Comparison of ENCODE assay signal across 8 cellular contexts in the genomic region with DNA sequence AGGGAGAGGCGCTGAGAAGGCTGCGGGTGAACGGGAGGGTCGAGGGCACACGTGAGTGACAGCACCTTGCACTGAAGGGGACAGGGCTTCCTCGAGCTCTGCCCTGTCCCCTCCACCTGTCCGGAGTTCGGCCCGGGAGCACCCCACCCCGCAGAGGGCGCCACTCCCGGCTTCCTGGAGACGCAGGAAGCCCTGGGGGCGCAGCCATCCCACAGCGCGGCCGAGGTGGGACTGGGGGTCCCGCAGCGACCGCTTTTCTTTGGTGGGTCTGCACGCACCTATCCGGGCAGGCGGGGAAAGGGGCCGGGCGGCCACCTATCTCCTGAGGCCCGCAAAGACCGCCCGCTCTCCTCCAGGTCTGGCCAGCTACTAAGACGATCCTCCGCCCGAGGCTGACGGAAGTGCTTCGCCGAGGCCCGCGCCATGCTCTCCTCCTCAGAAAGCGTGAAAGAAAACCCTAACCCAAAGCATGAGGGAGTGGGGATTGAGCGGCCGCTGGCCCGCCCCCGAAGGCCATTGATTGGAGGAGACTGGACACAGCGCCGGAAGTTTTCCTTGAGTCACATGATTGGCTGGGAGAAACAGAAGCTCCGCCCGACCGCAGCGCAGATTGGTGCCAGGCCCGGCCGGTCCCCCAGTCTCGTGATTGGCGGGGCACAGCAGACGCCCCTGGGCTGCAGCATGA. TPM values are rescaled to one million over a fixed set of nuclear protein-coding genes. Genes with fewer than 3 reads are reported as not detected.
DNase-seq lines count a peak whose midpoint lies in the region; ATAC-seq and TF ChIP-seq lines count a peak whose summit lies in the region.

No MANE protein-coding gene starts in this region.

- no peaks in the 10 kb centered on the region for H3K27me3 ChIP-seq in endodermal cell (ENCODE audit: control insufficient read depth, insufficient read depth, low read length, poor library complexity, severe bottlenecking)

- H3K4me3 ChIP-seq in endodermal cell (ENCODE audit: low read length) = peak overlapping the region; percentile 86

- CTCF ChIA-PET in activated CD8-positive, alpha-beta memory T cell treated with anti-CD3 and anti-CD28 coated beads, Interleukin-2, amount 10 ng/mL, durations not matched to agents 7 days and 5 days (lab: Charles Lee) = interaction anchor here (0.6 to 3.3 kb wide), 19 partner anchors 8 to 272 kb away, joined by 3 to 19 read pairs (median 4); partner anchors contain the start of genes COG4, DDX19A, DDX19B and SF3B3

- DNase-seq in COLO668 (lab: John Stamatoyannopoulos, UW; ENCODE audit: unreplicated experiment) (peak; percentile 96), HS-27A (ENCODE audit: low read depth) (peak; percentile 97), endodermal cell (peak; percentile 99), mesenteric fat pad (ENCODE audit: low spot score) (peak; percentile 98)
- peak; percentile 93 for DNase-seq in NK-92 treated with Interleukin-12 subunit alpha and Interleukin-12 subunit beta, amount 100 ng/mL, for 24 hours (lab: John Stamatoyannopoulos, UW)
- peak; percentile 99 for DNase-seq in activated CD8-positive, alpha-beta memory T cell treated with anti-CD3 and anti-CD28 coated beads, Interleukin-2, amount 10 ng/mL, durations not matched to agents 7 days and 5 days
- peak; percentile 77 for DNase-seq in stimulated activated CD8-positive, alpha-beta memory T cell treated with anti-CD3 and anti-CD28 coated beads, Interleukin-15, amount 100 ng/mL, for 24 hours (ENCODE audit: low read depth)

- no peaks in the 10 kb centered on the region for H3K27me3 Mint-ChIP-seq in activated CD8-positive, alpha-beta memory T cell treated with anti-CD3 and anti-CD28 coated beads, Interleukin-2, amount 10 ng/mL, durations not matched to agents 7 days and 5 days
- no peaks in the 10 kb centered on the region for H3K27me3 Mint-ChIP-seq in endodermal cell (ENCODE audit: insufficient read depth)

- no peaks in the 10 kb centered on the region for H3K9me3 Mint-ChIP-seq in activated CD8-positive, alpha-beta memory T cell treated with anti-CD3 and anti-CD28 coated beads, Interleukin-2, amount 10 ng/mL, durations not matched to agents 7 days and 5 days (ENCODE audit: low read depth)
- no peaks in the 10 kb centered on the region for H3K9me3 Mint-ChIP-seq in endodermal cell

- no peaks in the 10 kb centered on the region for H3K4me1 ChIP-seq in endodermal cell (ENCODE audit: control insufficient read depth, insufficient read depth, low read length)

- peaks cover 14% of the 10 kb centered on the region for H3K4me1 Mint-ChIP-seq in activated CD8-positive, alpha-beta memory T cell treated with anti-CD3 and anti-CD28 coated beads, Interleukin-2, amount 10 ng/mL, durations not matched to agents 7 days and 5 days
- peaks cover 3% of the 10 kb centered on the region for H3K4me1 Mint-ChIP-seq in endodermal cell

- ATAC-seq in GM19467 (IDR thresholded peaks at IDR 0.05; ENCODE audit: unreplicated experiment) = peak; percentile 94
- ATAC-seq in activated CD8-positive, alpha-beta memory T cell treated with anti-CD3 and anti-CD28 coated beads, Interleukin-2, amount 10 ng/mL, durations not matched to agents 7 days and 5 days = peak; percentile 96

- H3K36me3 ChIP-seq in endodermal cell (ENCODE audit: control insufficient read depth, insufficient read depth, low read length) = peaks cover 56% of the 10 kb centered on the region

- no peaks in the 10 kb centered on the region for H3K9me3 ChIP-seq in endodermal cell (ENCODE audit: control insufficient read depth, low read length)

- WGBS in endodermal cell (ENCODE audit: insufficient coverage in 1 of 2, insufficient read length in 1 of 2), 2 experiments = 1 to 2% methylated on average over 17 to 52 of the region's 52 CpGs

- H3K4me3 Mint-ChIP-seq in activated CD8-positive, alpha-beta memory T cell treated with anti-CD3 and anti-CD28 coated beads, Interleukin-2, amount 10 ng/mL, durations not matched to agents 7 days and 5 days = peak overlapping the region; percentile 92
- H3K4me3 Mint-ChIP-seq in endodermal cell = peak overlapping the region; percentile 82

- peak; percentile 61 for TF ChIP-seq CTCF in endodermal cell (conservative IDR thresholded peaks at IDR 0.05)

- H3K27ac Mint-ChIP-seq in activated CD8-positive, alpha-beta memory T cell treated with anti-CD3 and anti-CD28 coated beads, Interleukin-2, amount 10 ng/mL, durations not matched to agents 7 days and 5 days = peak overlapping the region; percentile 93
- peak overlapping the region; percentile 93 for H3K27ac Mint-ChIP-seq in endodermal cell

- peaks cover 9% of the 10 kb centered on the region for H3K36me3 Mint-ChIP-seq in activated CD8-positive, alpha-beta memory T cell treated with anti-CD3 and anti-CD28 coated beads, Interleukin-2, amount 10 ng/mL, durations not matched to agents 7 days and 5 days
- H3K36me3 Mint-ChIP-seq in endodermal cell (ENCODE audit: low read depth) = peaks cover 41% of the 10 kb centered on the region

- H3K9ac ChIP-seq in endodermal cell (ENCODE audit: extremely low read depth, low read length, poor library complexity, severe bottlenecking) = peak overlapping the region; percentile 71

- peak overlapping the region; percentile 89 for H3K27ac ChIP-seq in endodermal cell (ENCODE audit: low read depth, low read length)

RNA-seq across cellular contexts. Expression of gene DDX19A, which starts 34.4 kb away (rescaled TPM):
- total RNA-seq in activated CD8-positive, alpha-beta memory T cell treated with anti-CD3 and anti-CD28 coated beads, Interleukin-2, amount 10 ng/mL, durations not matched to agents 7 days and 5 days = 10 to 100 TPM; 33.9 to 46.0 TPM
- total RNA-seq in endodermal cell (10 to 100 TPM; 45.7 to 46.1 TPM), mesenteric fat pad (37.4 TPM)
- polyA plus RNA-seq in endodermal cell (2013, experiment 1 of 2) = 43.6 TPM
- polyA plus RNA-seq in endodermal cell (2013, experiment 2 of 2) = 40.0 TPM

RNA-seq across cellular contexts. Expression of gene ST3GAL2, which starts 57.8 kb away (rescaled TPM):
- 10 to 100 TPM; 23.6 to 34.2 TPM for total RNA-seq in activated CD8-positive, alpha-beta memory T cell treated with anti-CD3 and anti-CD28 coated beads, Interleukin-2, amount 10 ng/mL, durations not matched to agents 7 days and 5 days
- total RNA-seq in endodermal cell (10 to 100 TPM; 56.4 to 57.8 TPM), mesenteric fat pad (25.9 TPM)
- polyA plus RNA-seq in endodermal cell (2013, experiment 1 of 2) = 28.0 TPM
- polyA plus RNA-seq in endodermal cell (2013, experiment 2 of 2) = 30.2 TPM

Comparison
In these comparisons a context has a peak if more than half of its experiments do, and no peak if none do; other contexts are left out.
1. Peak in every context shown above with its lines: DNase-seq, ATAC-seq, H3K4me3 ChIP-seq and H3K27ac ChIP-seq.